Comparison of ENCODE assay signal across 1 cellular context in the genomic region with DNA sequence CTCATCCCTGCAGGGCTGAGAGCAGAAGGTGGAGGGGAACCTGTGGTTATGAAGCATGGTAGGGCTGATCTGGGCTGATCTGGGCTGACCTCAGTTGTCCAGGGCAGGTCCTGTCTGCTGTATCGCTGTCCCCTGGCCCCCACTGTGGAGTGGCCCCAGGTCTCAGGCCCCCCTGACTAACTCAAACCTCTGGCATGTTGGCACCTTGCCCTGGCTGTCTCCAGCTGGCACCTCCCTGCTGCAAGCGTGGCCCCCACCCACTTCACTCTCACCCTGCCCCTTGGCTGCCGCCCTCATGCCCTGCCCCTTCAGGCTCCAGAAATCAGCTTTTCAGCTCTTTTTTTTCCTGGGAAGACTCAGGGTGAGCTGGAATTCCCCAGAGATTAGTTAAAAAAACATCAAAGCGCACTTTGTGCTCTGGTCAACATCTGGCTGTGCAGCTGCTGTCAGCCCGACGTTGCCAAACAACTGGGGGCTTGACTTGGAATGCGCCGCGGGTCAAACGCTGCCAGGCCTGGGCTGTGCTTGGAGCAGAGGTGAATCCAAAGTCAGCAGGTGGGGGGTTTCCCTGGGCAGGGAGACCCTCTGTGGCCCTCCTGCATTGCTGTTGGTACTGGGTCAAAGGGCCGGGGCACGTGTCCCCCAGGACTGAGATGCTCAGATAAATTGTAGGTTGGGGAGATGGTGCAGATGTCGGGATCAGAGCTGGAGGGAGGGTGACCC.
A peak's percentile ranks its signal among the peaks of the same experiment; 100 is the strongest.
TF ChIP-seq lines count a peak whose summit lies in the region.

No MANE protein-coding gene starts in this region.

TF ChIP-seq in HepG2, 621 proteins besides CTCF, POLR2A, EP300 and RAD21 (continued from another document and continues in another):
- TF ChIP-seq, protein P1, sequence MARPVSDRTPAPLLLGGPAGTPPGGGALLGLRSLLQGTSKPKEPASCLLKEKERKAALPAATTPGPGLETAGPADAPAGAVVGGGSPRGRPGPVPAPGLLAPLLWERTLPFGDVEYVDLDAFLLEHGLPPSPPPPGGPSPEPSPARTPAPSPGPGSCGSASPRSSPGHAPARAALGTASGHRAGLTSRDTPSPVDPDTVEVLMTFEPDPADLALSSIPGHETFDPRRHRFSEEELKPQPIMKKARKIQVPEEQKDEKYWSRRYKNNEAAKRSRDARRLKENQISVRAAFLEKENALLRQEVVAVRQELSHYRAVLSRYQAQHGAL (CRISPR knock-in tag; IDR thresholded peaks at IDR 0.05; ENCODE audit: not compliant biosample characterization): no peak
- TF ChIP-seq CBX1 (IDR thresholded peaks at IDR 0.05; ENCODE audit: low read depth) (peak; percentile 52), PITX1 (CRISPR knock-in tag; IDR thresholded peaks at IDR 0.05) (peak; percentile 100), ZNF660 (CRISPR knock-in tag; IDR thresholded peaks at IDR 0.05; ENCODE audit: borderline replicate concordance, low read depth) (no peak), HOXA5 (CRISPR knock-in tag; IDR thresholded peaks at IDR 0.05) (peak; percentile 53; the same call in 1 of the 2 replicates), SP2 (CRISPR knock-in tag; IDR thresholded peaks at IDR 0.05) (no peak; the same call in 1 of the 2 replicates), SMARCE1 (IDR thresholded peaks at IDR 0.05; ENCODE audit: borderline replicate concordance) (no peak), ZNF703 (CRISPR knock-in tag; IDR thresholded peaks at IDR 0.05; ENCODE audit: borderline replicate concordance) (no peak), ZNF747 (CRISPR knock-in tag; IDR thresholded peaks at IDR 0.05; ENCODE audit: borderline replicate concordance) (peak; percentile 86; the same call in 1 of the 2 replicates), ZC3H13 (CRISPR knock-in tag; IDR thresholded peaks at IDR 0.05) (no peak), MIER2 (CRISPR knock-in tag; IDR thresholded peaks at IDR 0.05) (no peak), ZNF83 (CRISPR knock-in tag; IDR thresholded peaks at IDR 0.05; ENCODE audit: borderline replicate concordance) (no peak), MAFF (IDR thresholded peaks at IDR 0.05; ENCODE audit: low read depth, low read length) (no peak), ETV5 (CRISPR knock-in tag; IDR thresholded peaks at IDR 0.05; ENCODE audit: borderline replicate concordance) (no peak; the same call in 1 of the 2 replicates), EED (CRISPR knock-in tag; IDR thresholded peaks at IDR 0.05) (0 out of 2 replicates have a peak, but pooled peaks have one; percentile 70), NAIF1 (CRISPR knock-in tag; IDR thresholded peaks at IDR 0.05; ENCODE audit: borderline replicate concordance) (no peak)
- TF ChIP-seq, protein P2, sequence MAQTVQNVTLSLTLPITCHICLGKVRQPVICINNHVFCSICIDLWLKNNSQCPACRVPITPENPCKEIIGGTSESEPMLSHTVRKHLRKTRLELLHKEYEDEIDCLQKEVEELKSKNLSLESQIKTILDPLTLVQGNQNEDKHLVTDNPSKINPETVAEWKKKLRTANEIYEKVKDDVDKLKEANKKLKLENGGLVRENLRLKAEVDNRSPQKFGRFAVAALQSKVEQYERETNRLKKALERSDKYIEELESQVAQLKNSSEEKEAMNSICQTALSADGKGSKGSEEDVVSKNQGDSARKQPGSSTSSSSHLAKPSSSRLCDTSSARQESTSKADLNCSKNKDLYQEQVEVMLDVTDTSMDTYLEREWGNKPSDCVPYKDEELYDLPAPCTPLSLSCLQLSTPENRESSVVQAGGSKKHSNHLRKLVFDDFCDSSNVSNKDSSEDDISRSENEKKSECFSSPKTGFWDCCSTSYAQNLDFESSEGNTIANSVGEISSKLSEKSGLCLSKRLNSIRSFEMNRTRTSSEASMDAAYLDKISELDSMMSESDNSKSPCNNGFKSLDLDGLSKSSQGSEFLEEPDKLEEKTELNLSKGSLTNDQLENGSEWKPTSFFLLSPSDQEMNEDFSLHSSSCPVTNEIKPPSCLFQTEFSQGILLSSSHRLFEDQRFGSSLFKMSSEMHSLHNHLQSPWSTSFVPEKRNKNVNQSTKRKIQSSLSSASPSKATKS (CRISPR knock-in tag; IDR thresholded peaks at IDR 0.05): no peak
- TF ChIP-seq, protein P3, sequence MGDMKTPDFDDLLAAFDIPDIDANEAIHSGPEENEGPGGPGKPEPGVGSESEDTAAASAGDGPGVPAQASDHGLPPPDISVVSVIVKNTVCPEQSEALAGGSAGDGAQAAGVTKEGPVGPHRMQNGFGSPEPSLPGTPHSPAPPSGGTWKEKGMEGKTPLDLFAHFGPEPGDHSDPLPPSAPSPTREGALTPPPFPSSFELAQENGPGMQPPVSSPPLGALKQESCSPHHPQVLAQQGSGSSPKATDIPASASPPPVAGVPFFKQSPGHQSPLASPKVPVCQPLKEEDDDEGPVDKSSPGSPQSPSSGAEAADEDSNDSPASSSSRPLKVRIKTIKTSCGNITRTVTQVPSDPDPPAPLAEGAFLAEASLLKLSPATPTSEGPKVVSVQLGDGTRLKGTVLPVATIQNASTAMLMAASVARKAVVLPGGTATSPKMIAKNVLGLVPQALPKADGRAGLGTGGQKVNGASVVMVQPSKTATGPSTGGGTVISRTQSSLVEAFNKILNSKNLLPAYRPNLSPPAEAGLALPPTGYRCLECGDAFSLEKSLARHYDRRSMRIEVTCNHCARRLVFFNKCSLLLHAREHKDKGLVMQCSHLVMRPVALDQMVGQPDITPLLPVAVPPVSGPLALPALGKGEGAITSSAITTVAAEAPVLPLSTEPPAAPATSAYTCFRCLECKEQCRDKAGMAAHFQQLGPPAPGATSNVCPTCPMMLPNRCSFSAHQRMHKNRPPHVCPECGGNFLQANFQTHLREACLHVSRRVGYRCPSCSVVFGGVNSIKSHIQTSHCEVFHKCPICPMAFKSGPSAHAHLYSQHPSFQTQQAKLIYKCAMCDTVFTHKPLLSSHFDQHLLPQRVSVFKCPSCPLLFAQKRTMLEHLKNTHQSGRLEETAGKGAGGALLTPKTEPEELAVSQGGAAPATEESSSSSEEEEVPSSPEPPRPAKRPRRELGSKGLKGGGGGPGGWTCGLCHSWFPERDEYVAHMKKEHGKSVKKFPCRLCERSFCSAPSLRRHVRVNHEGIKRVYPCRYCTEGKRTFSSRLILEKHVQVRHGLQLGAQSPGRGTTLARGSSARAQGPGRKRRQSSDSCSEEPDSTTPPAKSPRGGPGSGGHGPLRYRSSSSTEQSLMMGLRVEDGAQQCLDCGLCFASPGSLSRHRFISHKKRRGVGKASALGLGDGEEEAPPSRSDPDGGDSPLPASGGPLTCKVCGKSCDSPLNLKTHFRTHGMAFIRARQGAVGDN (CRISPR knock-in tag; IDR thresholded peaks at IDR 0.05): peak; percentile 80
- TF ChIP-seq, protein P4, sequence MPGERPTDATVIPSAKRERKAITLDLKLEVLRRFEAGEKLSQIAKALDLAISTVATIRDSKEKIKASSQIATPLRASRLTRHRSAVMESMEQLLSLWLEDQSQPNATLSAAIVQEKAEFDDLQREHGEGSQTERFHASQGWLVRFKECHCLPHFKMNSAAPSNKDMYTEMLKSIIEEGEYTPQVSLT (CRISPR knock-in tag; IDR thresholded peaks at IDR 0.05; ENCODE audit: borderline replicate concordance, low read depth): no peak
- TF ChIP-seq, protein P5, sequence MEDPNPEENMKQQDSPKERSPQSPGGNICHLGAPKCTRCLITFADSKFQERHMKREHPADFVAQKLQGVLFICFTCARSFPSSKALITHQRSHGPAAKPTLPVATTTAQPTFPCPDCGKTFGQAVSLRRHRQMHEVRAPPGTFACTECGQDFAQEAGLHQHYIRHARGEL (CRISPR knock-in tag; IDR thresholded peaks at IDR 0.05): no peak
- TF ChIP-seq, protein P6, sequence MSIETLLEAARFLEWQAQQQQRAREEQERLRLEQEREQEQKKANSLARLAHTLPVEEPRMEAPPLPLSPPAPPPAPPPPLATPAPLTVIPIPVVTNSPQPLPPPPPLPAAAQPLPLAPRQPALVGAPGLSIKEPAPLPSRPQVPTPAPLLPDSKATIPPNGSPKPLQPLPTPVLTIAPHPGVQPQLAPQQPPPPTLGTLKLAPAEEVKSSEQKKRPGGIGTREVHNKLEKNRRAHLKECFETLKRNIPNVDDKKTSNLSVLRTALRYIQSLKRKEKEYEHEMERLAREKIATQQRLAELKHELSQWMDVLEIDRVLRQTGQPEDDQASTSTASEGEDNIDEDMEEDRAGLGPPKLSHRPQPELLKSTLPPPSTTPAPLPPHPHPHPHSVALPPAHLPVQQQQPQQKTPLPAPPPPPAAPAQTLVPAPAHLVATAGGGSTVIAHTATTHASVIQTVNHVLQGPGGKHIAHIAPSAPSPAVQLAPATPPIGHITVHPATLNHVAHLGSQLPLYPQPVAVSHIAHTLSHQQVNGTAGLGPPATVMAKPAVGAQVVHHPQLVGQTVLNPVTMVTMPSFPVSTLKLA (IDR thresholded peaks at IDR 0.05): no peak
- TF ChIP-seq, protein P7, sequence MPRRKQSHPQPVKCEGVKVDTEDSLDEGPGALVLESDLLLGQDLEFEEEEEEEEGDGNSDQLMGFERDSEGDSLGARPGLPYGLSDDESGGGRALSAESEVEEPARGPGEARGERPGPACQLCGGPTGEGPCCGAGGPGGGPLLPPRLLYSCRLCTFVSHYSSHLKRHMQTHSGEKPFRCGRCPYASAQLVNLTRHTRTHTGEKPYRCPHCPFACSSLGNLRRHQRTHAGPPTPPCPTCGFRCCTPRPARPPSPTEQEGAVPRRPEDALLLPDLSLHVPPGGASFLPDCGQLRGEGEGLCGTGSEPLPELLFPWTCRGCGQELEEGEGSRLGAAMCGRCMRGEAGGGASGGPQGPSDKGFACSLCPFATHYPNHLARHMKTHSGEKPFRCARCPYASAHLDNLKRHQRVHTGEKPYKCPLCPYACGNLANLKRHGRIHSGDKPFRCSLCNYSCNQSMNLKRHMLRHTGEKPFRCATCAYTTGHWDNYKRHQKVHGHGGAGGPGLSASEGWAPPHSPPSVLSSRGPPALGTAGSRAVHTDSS (CRISPR knock-in tag; conservative IDR thresholded peaks at IDR 0.05): no peak
- TF ChIP-seq, protein P8, sequence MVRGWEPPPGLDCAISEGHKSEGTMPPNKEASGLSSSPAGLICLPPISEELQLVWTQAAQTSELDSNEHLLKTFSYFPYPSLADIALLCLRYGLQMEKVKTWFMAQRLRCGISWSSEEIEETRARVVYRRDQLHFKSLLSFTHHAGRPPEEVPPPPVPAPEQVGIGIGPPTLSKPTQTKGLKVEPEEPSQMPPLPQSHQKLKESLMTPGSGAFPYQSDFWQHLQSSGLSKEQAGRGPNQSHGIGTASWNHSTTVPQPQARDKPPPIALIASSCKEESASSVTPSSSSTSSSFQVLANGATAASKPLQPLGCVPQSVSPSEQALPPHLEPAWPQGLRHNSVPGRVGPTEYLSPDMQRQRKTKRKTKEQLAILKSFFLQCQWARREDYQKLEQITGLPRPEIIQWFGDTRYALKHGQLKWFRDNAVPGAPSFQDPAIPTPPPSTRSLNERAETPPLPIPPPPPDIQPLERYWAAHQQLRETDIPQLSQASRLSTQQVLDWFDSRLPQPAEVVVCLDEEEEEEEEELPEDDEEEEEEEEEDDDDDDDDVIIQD (CRISPR knock-in tag; IDR thresholded peaks at IDR 0.05; ENCODE audit: low read depth): 0 out of 2 replicates have a peak, but pooled peaks have one; percentile 40
- TF ChIP-seq, protein P9, sequence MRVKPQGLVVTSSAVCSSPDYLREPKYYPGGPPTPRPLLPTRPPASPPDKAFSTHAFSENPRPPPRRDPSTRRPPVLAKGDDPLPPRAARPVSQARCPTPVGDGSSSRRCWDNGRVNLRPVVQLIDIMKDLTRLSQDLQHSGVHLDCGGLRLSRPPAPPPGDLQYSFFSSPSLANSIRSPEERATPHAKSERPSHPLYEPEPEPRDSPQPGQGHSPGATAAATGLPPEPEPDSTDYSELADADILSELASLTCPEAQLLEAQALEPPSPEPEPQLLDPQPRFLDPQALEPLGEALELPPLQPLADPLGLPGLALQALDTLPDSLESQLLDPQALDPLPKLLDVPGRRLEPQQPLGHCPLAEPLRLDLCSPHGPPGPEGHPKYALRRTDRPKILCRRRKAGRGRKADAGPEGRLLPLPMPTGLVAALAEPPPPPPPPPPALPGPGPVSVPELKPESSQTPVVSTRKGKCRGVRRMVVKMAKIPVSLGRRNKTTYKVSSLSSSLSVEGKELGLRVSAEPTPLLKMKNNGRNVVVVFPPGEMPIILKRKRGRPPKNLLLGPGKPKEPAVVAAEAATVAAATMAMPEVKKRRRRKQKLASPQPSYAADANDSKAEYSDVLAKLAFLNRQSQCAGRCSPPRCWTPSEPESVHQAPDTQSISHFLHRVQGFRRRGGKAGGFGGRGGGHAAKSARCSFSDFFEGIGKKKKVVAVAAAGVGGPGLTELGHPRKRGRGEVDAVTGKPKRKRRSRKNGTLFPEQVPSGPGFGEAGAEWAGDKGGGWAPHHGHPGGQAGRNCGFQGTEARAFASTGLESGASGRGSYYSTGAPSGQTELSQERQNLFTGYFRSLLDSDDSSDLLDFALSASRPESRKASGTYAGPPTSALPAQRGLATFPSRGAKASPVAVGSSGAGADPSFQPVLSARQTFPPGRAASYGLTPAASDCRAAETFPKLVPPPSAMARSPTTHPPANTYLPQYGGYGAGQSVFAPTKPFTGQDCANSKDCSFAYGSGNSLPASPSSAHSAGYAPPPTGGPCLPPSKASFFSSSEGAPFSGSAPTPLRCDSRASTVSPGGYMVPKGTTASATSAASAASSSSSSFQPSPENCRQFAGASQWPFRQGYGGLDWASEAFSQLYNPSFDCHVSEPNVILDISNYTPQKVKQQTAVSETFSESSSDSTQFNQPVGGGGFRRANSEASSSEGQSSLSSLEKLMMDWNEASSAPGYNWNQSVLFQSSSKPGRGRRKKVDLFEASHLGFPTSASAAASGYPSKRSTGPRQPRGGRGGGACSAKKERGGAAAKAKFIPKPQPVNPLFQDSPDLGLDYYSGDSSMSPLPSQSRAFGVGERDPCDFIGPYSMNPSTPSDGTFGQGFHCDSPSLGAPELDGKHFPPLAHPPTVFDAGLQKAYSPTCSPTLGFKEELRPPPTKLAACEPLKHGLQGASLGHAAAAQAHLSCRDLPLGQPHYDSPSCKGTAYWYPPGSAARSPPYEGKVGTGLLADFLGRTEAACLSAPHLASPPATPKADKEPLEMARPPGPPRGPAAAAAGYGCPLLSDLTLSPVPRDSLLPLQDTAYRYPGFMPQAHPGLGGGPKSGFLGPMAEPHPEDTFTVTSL (CRISPR knock-in tag; IDR thresholded peaks at IDR 0.05; ENCODE audit: borderline replicate concordance): peak; percentile 95
